26 cellular contexts compared by ENCODE assay signal in the genomic region with DNA sequence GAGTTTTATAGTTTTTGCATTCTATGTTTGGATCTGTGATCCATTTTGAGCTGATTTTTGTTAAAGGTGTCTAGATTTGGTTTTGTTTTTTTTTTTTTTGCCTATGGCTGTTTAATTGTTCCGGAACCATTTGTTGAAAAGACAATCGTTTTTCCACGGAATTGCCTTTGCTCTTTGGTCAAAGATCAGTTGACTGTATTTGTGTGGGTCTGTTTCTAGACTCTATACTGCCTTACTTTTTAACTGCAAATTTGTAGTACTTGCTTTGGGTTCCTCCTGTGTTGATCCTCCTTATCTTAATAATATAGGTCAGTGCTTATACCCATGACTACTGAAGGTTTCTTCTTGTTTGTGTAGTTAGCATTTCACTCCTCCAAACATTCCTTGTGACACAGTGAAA.
"Had no signal": no experiment of that assay in that cellular context is flagged by ENCODE, and none has a peak within 500 bp of the region (broad histone marks: within the 10 kb centered on the region; RNA-seq: fewer than 3 reads in every experiment).

No MANE protein-coding gene starts in this region.

- H3K27ac ChIP-seq: ascending aorta, body of pancreas, Peyer's patch, RWPE1, SJSA1 had no signal

- H3K9me3 ChIP-seq: body of pancreas, Peyer's patch, SJSA1 had no signal

- H3K27me3 ChIP-seq: ascending aorta, body of pancreas, Peyer's patch, SJSA1 had no signal

- H3K4me3 Mint-ChIP-seq: activated CD4-positive, alpha-beta T cell treated with anti-CD3 and anti-CD28 coated beads, Interleukin-2, amount 10 ng/mL, durations not matched to agents 24 days and 14 days; activated CD8-positive, alpha-beta memory T cell treated with anti-CD3 and anti-CD28 coated beads, Interleukin-2, amount 10 ng/mL, durations not matched to agents 7 days and 5 days; activated naive CD4-positive, alpha-beta T cell treated with anti-CD3 and anti-CD28 coated beads, Interleukin-2, amount 50 U/mL, for 24 hours; activated T-cell treated with anti-CD3 and anti-CD28 coated beads, Interleukin-2, amount 50 U/mL, for 24 hours; activated T-helper 1 cell treated with anti-CD3 and anti-CD28 coated beads, Interleukin-12 subunit alpha, Interleukin-12 subunit beta, Interleukin-2, Interleukin-4 antibody, amounts not matched to agents 30 ng/mL and 10 ng/mL and 1 ng/mL, durations not matched to agents 14 hours and 24 hours and 36 hours; T-helper 2 cell treated with Interferon-gamma antibody and Interleukin-4, amounts not matched to agents 5 μg/mL and 100 μg/mL, for 36 hours had no signal

- DNase-seq: activated CD4-positive, alpha-beta T cell treated with anti-CD3 and anti-CD28 coated beads for 1 hour; activated CD4-positive, alpha-beta T cell treated with anti-CD3 and anti-CD28 coated beads, Interleukin-2, amount 10 ng/mL, durations not matched to agents 24 days and 14 days; activated CD4-positive, alpha-beta T cell treated with anti-CD3 and anti-CD28 coated beads, Interleukin-2, amount 50 U/mL, for 48 hours; activated CD8-positive, alpha-beta memory T cell treated with anti-CD3 and anti-CD28 coated beads, Interleukin-2, amount 10 ng/mL, durations not matched to agents 7 days and 5 days; activated effector memory CD4-positive, alpha-beta T cell treated with Interleukin-2 at 50 U/mL for 16 hours; activated naive CD4-positive, alpha-beta T cell; activated T-cell treated with anti-CD3 and anti-CD28 coated beads, Interleukin-2, amount 50 U/mL, for 24 hours; body of pancreas; central memory CD4-positive, alpha-beta T cell; Kasumi-1; NCI-H1105 treated with DMSO at 0.1 percent for 48 hours; NCI-H1436 treated with DMSO at 0.1 percent for 48 hours; NCI-H187; NCI-H2081; NCI-H510A treated with DMSO at 0.1 percent for 48 hours; Peyer's patch; Right ventricle myocardium superior; SW 1271 had no signal

- ATAC-seq: activated CD8-positive, alpha-beta memory T cell treated with anti-CD3 and anti-CD28 coated beads, Interleukin-2, amount 10 ng/mL, durations not matched to agents 7 days and 5 days; body of pancreas; SK-N-SH treated with all-trans-retinoic acid at 6 μM for 48 hours had no signal

- H3K4me3 ChIP-seq: ascending aorta, body of pancreas, Peyer's patch, SJSA1 had no signal

- H3K9me3 Mint-ChIP-seq: activated naive CD4-positive, alpha-beta T cell treated with anti-CD3 and anti-CD28 coated beads, Interleukin-2, amount 50 U/mL, for 24 hours had no signal

- H3K4me1 ChIP-seq: body of pancreas had no signal

- H3K27me3 Mint-ChIP-seq: activated CD4-positive, alpha-beta T cell treated with anti-CD3 and anti-CD28 coated beads, Interleukin-2, amount 10 ng/mL, durations not matched to agents 24 days and 14 days; activated naive CD4-positive, alpha-beta T cell treated with anti-CD3 and anti-CD28 coated beads, Interleukin-2, amount 50 U/mL, for 24 hours; activated T-cell treated with anti-CD3 and anti-CD28 coated beads, Interleukin-2, amount 50 U/mL, for 24 hours had no signal

- FAIRE-seq: bronchial epithelial cell had no signal

- H3K36me3 ChIP-seq: ascending aorta, Peyer's patch, SJSA1 had no signal

- H3K27ac Mint-ChIP-seq: activated CD4-positive, alpha-beta T cell treated with anti-CD3 and anti-CD28 coated beads, Interleukin-2, amount 10 ng/mL, durations not matched to agents 24 days and 14 days; activated CD8-positive, alpha-beta memory T cell treated with anti-CD3 and anti-CD28 coated beads, Interleukin-2, amount 10 ng/mL, durations not matched to agents 7 days and 5 days; activated naive CD4-positive, alpha-beta T cell treated with anti-CD3 and anti-CD28 coated beads, Interleukin-2, amount 50 U/mL, for 24 hours; activated T-cell treated with anti-CD3 and anti-CD28 coated beads, Interleukin-2, amount 50 U/mL, for 24 hours; activated T-helper 1 cell treated with anti-CD3 and anti-CD28 coated beads, Interleukin-12 subunit alpha, Interleukin-12 subunit beta, Interleukin-2, Interleukin-4 antibody, amounts not matched to agents 30 ng/mL and 10 ng/mL and 1 ng/mL, durations not matched to agents 14 hours and 24 hours and 36 hours; T-helper 2 cell treated with Interferon-gamma antibody and Interleukin-4, amounts not matched to agents 5 μg/mL and 100 μg/mL, for 36 hours had no signal
